In the genomic region with DNA sequence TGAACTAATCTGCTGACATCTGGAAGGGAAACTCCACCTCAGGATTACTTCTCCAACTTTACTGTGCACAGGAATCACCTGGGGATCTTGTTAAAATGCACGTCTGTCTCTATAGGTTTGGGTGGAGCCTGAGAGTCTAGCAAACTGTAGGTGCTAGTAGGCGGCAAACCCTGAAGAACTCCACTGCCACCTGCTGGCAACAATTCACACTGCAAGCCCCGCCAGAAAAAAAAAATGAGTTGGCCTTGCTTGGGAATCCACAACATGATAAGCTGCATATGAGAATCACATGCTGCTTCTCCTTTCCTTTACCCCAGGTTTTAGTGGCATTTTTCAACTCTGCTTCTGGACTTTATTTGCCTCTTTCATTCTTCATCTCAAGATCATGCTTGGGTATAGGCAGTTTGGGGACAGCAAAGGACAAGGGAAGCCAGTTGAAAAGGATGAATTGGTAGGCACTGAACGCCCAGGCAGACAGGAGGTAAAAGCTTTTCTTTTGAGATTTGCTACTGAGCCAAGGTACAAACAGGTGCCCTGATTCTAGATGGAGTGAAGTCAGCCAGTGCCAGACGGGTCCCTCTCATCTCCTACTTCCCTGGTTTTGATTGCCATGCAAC, we compare ENCODE assay signal across 8 cellular contexts.
DNase-seq lines count a peak whose midpoint lies in the region; ATAC-seq and TF ChIP-seq lines count a peak whose summit lies in the region.

No MANE protein-coding gene starts in this region.

- DNase-seq in NCI-H187 treated with DMSO at 0.1 percent for 48 hours (lab: John Stamatoyannopoulos, UW) = peak; percentile 36
- peak; percentile 75 for DNase-seq in UCSD-AML1 (lab: John Stamatoyannopoulos, UW; ENCODE audit: unreplicated experiment)
- DNase-seq in brain pericyte (ENCODE audit: low read depth, low spot score) = peak; percentile 26
- DNase-seq in iris pigment epithelial cell (ENCODE audit: low read depth) = peak; percentile 61
- peak; percentile 56 for DNase-seq in stimulated activated CD4-positive, alpha-beta T cell treated with anti-CD3 and anti-CD28 coated beads, Interleukin-1b, Interleukin-23, amount 100 ng/mL, for 48 hours
- DNase-seq in cortex of kidney (lab: John Stamatoyannopoulos, UW) = no peak

- TF ChIP-seq CTCF in GM12872 (IDR thresholded peaks at IDR 0.05; ENCODE audit: insufficient read depth, low read depth, low read length) = peak; percentile 96

- peak; percentile 68 for ATAC-seq in HG02763 (IDR thresholded peaks at IDR 0.05; ENCODE audit: unreplicated experiment)
